ENCODE assay signal across 1 cellular context in genomic region chr12:98515368-98516183, GRCh38.
TF ChIP-seq lines count a peak whose summit lies in the region.

TSS of gene TMPO (plus strand) at chr12:98515590. CDS start at chr12:98515868, 278 bp downstream.

TF ChIP-seq in HepG2, 621 proteins besides CTCF, POLR2A, EP300 and RAD21 (continued from another document and continues in another):
- no peak for TF ChIP-seq MLXIP (CRISPR knock-in tag; IDR thresholded peaks at IDR 0.05; ENCODE audit: borderline replicate concordance)
- TF ChIP-seq POLR2AphosphoS5 (IDR thresholded peaks at IDR 0.05; ENCODE audit: low read depth, low read length), result peak; percentile 86
- no peak for TF ChIP-seq RARG (CRISPR knock-in tag; IDR thresholded peaks at IDR 0.05; ENCODE audit: low read depth)
- no peak for TF ChIP-seq ZNF749 (CRISPR knock-in tag; IDR thresholded peaks at IDR 0.05; ENCODE audit: borderline replicate concordance)
- no peak for TF ChIP-seq NFAT5 (CRISPR knock-in tag; IDR thresholded peaks at IDR 0.05)
- TF ChIP-seq SNAPC5 (CRISPR knock-in tag; IDR thresholded peaks at IDR 0.05; ENCODE audit: borderline replicate concordance), result no peak; the same call in 1 of the 2 replicates
- peak; percentile 60; the same call in 1 of the 2 replicates for TF ChIP-seq SMAD9 (CRISPR knock-in tag; IDR thresholded peaks at IDR 0.05)
- no peak for TF ChIP-seq RORA (CRISPR knock-in tag; IDR thresholded peaks at IDR 0.05)
- TF ChIP-seq, protein P1, sequence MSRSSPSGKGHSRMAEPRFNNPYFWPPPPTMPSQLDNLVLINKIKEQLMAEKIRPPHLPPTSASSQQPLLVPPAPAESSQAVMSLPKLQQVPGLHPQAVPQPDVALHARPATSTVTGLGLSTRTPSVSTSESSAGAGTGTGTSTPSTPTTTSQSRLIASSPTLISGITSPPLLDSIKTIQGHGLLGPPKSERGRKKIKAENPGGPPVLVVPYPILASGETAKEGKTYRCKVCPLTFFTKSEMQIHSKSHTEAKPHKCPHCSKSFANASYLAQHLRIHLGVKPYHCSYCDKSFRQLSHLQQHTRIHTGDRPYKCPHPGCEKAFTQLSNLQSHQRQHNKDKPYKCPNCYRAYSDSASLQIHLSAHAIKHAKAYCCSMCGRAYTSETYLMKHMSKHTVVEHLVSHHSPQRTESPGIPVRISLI (CRISPR knock-in tag; IDR thresholded peaks at IDR 0.05; ENCODE audit: borderline replicate concordance), result no peak
- TF ChIP-seq GATA4 (IDR thresholded peaks at IDR 0.05; ENCODE audit: borderline replicate concordance, low read depth), result no peak
- peak; percentile 52; the same call in 1 of the 2 replicates for TF ChIP-seq KIAA2018 (CRISPR knock-in tag; IDR thresholded peaks at IDR 0.05; ENCODE audit: borderline replicate concordance)
- TF ChIP-seq BHLHE40 (IDR thresholded peaks at IDR 0.05; ENCODE audit: low read length), result peak; percentile 19; the same call in 1 of the 2 replicates
- no peak for TF ChIP-seq FOXJ3 (CRISPR knock-in tag; IDR thresholded peaks at IDR 0.05; ENCODE audit: borderline replicate concordance)
- TF ChIP-seq GZF1 (CRISPR knock-in tag; IDR thresholded peaks at IDR 0.05), result 0 out of 2 replicates have a peak, but pooled peaks have one; percentile 45
- no peak for TF ChIP-seq ZBTB20 (CRISPR knock-in tag; IDR thresholded peaks at IDR 0.05; ENCODE audit: borderline replicate concordance, low read depth)
- TF ChIP-seq ZNF383 (CRISPR knock-in tag; IDR thresholded peaks at IDR 0.05; ENCODE audit: borderline replicate concordance), result no peak
- no peak for TF ChIP-seq ARNT (IDR thresholded peaks at IDR 0.05)
- TF ChIP-seq, protein P2, sequence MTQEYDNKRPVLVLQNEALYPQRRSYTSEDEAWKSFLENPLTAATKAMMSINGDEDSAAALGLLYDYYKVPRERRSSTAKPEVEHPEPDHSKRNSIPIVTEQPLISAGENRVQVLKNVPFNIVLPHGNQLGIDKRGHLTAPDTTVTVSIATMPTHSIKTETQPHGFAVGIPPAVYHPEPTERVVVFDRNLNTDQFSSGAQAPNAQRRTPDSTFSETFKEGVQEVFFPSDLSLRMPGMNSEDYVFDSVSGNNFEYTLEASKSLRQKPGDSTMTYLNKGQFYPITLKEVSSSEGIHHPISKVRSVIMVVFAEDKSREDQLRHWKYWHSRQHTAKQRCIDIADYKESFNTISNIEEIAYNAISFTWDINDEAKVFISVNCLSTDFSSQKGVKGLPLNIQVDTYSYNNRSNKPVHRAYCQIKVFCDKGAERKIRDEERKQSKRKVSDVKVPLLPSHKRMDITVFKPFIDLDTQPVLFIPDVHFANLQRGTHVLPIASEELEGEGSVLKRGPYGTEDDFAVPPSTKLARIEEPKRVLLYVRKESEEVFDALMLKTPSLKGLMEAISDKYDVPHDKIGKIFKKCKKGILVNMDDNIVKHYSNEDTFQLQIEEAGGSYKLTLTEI (CRISPR knock-in tag; conservative IDR thresholded peaks at IDR 0.05), result no peak
- 0 out of 2 replicates have a peak, but pooled peaks have one; percentile 24 for TF ChIP-seq ZZZ3 (CRISPR knock-in tag; IDR thresholded peaks at IDR 0.05; ENCODE audit: borderline replicate concordance)
- TF ChIP-seq ZNF331 (CRISPR knock-in tag; IDR thresholded peaks at IDR 0.05), result peak; percentile 25; the same call in 1 of the 2 replicates
- TF ChIP-seq ZBTB26 (CRISPR knock-in tag; IDR thresholded peaks at IDR 0.05; ENCODE audit: borderline replicate concordance), result peak; percentile 40; the same call in 1 of the 2 replicates
- TF ChIP-seq ZNF512 (CRISPR knock-in tag; IDR thresholded peaks at IDR 0.05), result no peak
- TF ChIP-seq TMF1 (CRISPR knock-in tag; IDR thresholded peaks at IDR 0.05; ENCODE audit: low read depth), result peak; percentile 50
- TF ChIP-seq SUZ12 (IDR thresholded peaks at IDR 0.05; ENCODE audit: low read depth, low read length), result no peak
- TF ChIP-seq ZNF660 (CRISPR knock-in tag; IDR thresholded peaks at IDR 0.05; ENCODE audit: borderline replicate concordance, low read depth), result no peak
- TF ChIP-seq MYNN (CRISPR knock-in tag; IDR thresholded peaks at IDR 0.05; ENCODE audit: low read depth), result no peak
- TF ChIP-seq MAZ (IDR thresholded peaks at IDR 0.05; ENCODE audit: borderline replicate concordance, low read depth, low read length), result no peak
- no peak; the same call in none of the 2 replicates for TF ChIP-seq MAZ (CRISPR knock-in tag; IDR thresholded peaks at IDR 0.05; ENCODE audit: low read depth)
- no peak for TF ChIP-seq RFXANK (CRISPR knock-in tag; IDR thresholded peaks at IDR 0.05)
- TF ChIP-seq TBL1XR1 (IDR thresholded peaks at IDR 0.05; ENCODE audit: borderline replicate concordance, low read length, partially characterized antibody), result no peak
- TF ChIP-seq NBN (conservative IDR thresholded peaks at IDR 0.05), result no peak
- TF ChIP-seq DNMT1 (CRISPR knock-in tag; IDR thresholded peaks at IDR 0.05), result no peak; the same call in 1 of the 2 replicates
